8 cellular contexts compared by ENCODE assay signal in genomic region chr14:61562321-61563161, GRCh38.
DNase-seq lines count a peak whose midpoint lies in the region; ATAC-seq, FAIRE-seq and TF ChIP-seq lines count a peak whose summit lies in the region.

No MANE protein-coding gene starts in this region.

- no peaks in the 10 kb centered on the region for H3K79me2 ChIP-seq in K562 (ENCODE audit: control insufficient read depth, insufficient read depth, low read length)

- CTCF ChIA-PET in K562 (lab: Yijun Ruan, JAX; ENCODE audit: low intra/inter-chr PET ratio): no interaction called here

- peak; percentile 77 for ATAC-seq in K562

- DNase-seq in Daoy (ENCODE audit: low read depth) (peak; percentile 99), NCI-H460 (ENCODE audit: extremely low read depth, low read depth) (peak; percentile 75), K562 (ENCODE audit: extremely low read depth in 1 of 4, low spot score in 3 of 4) (peak; percentile 55 to 79 (median 65)), vagina (ENCODE audit: extremely low spot score in 2 of 2) (no peak), 8988T (no peak), amygdala (lab: John Stamatoyannopoulos, UW) (no peak), medulla oblongata (ENCODE audit: extremely low spot score) (no peak)

- peak overlapping the region; percentile 74 for H2AFZ ChIP-seq in K562 (ENCODE audit: low read depth, low read length)

- intact Hi-C loops in K562 (cut with micrococcal nuclease): loop anchor here (5.0 kb wide), 1 partner anchor 135 kb away; the partner anchor contains the start of gene HIF1A
- intact Hi-C loops in vagina (cut with DNase I): no loop called here

- H4K20me1 ChIP-seq in K562 (replicated peaks; ENCODE audit: control insufficient read depth, insufficient read depth, low read length): no peaks in the 10 kb centered on the region

- H3K9me3 ChIP-seq in K562 (replicated peaks; ENCODE audit: control insufficient read depth, insufficient read depth, low read depth, low read length) (no peaks in the 10 kb centered on the region), mesodermal cell (ENCODE audit: control insufficient read depth, low read length) (peaks cover 7% of the 10 kb centered on the region), vagina (no peaks in the 10 kb centered on the region)

- POLR2A ChIA-PET in K562 (lab: Yijun Ruan, JAX): interaction anchor here (0.6 to 1.5 kb wide), 9 partner anchors 9 to 174 kb away, joined by 3 to 13 read pairs (median 3); no protein-coding TSS in a partner anchor

- peak; percentile 97 for FAIRE-seq in K562 (lab: Jason Lieb, UNC)

- peaks cover 29 to 54% of the 10 kb centered on the region in 2 experiments for H3K4me1 ChIP-seq in K562 (replicated peaks in 1 of 2; ENCODE audit: control insufficient read depth in 2 of 2, insufficient read depth in 2 of 2, low read length in 2 of 2)
- H3K4me1 ChIP-seq in mesodermal cell (ENCODE audit: control insufficient read depth, insufficient read depth, low read length, poor library complexity, severe bottlenecking): peaks cover 68% of the 10 kb centered on the region
- peaks cover 74% of the 10 kb centered on the region for H3K4me1 ChIP-seq in vagina

- TF ChIP-seq POLR2A in K562 (conservative IDR thresholded peaks at IDR 0.05): no peak
- no peak for TF ChIP-seq POLR2A in vagina (IDR thresholded peaks at IDR 0.05)

- TF ChIP-seq CTCF in K562 (IDR thresholded peaks at IDR 0.05 in 2 of 3, conservative IDR thresholded peaks at IDR 0.05 in 1 of 3; ENCODE audit: insufficient read depth in 2 of 3, low read depth in 1 of 3, low read length in 3 of 3) (no peak), vagina (IDR thresholded peaks at IDR 0.05) (no peak)

- no TSS peak for BruUV-seq in K562 (replicated peaks; lab: Mats Ljungman, UMichigan)

- H3K4me3 ChIP-seq in K562 (no peak overlapping the region), mesodermal cell (ENCODE audit: extremely low read depth, insufficient read depth, low read length, poor library complexity, severe bottlenecking) (no peak overlapping the region), vagina (no peak overlapping the region)

- H3K27me3 ChIP-seq in K562 (ENCODE audit: control insufficient read depth in 2 of 2, insufficient read depth in 2 of 2, low read length in 2 of 2) (no peaks in the 10 kb centered on the region), vagina (no peaks in the 10 kb centered on the region)

- TF ChIP-seq EP300 in K562 (IDR thresholded peaks at IDR 0.05; ENCODE audit: low read length): peak; percentile 47; the same call in 1 of the 2 replicates

- TF ChIP-seq RAD21 in K562 (CRISPR knock-in tag; conservative IDR thresholded peaks at IDR 0.05 in 1 of 2, IDR thresholded peaks at IDR 0.05 in 1 of 2): no peak

- H3K9ac ChIP-seq in K562 (ENCODE audit: insufficient read depth in 1 of 2, low read depth in 2 of 2, low read length in 2 of 2): peak overlapping the region; percentile 11 to 43; a peak in 2 of 4 replicates

- H3K36me3 ChIP-seq in K562 (ENCODE audit: control insufficient read depth, insufficient read depth, low read length) (no peaks in the 10 kb centered on the region), mesodermal cell (ENCODE audit: control insufficient read depth, insufficient read depth, low read length) (no peaks in the 10 kb centered on the region), vagina (no peaks in the 10 kb centered on the region)

- 55% methylated on average over 7 of the region's 7 CpGs for WGBS in K562 (ENCODE audit: insufficient coverage, low coverage, missing lambda C conversion rate)
- 98 to 100% methylated on average over 5 to 7 of the region's 7 CpGs for WGBS in mesodermal cell (ENCODE audit: insufficient coverage in 2 of 2), 2 experiments

- peak overlapping the region; percentile 6; the same call in 1 of the 2 replicates for H3K4me2 ChIP-seq in K562 (ENCODE audit: insufficient read depth, low read length)

- H3K9me1 ChIP-seq in K562 (ENCODE audit: control insufficient read depth, insufficient read depth, low read length): no peaks in the 10 kb centered on the region

- in situ Hi-C loops in K562 (cut with MboI): no loop called here

- H3K27ac ChIP-seq in K562 (ENCODE audit: extremely low read depth, low read depth, low read length) (peak overlapping the region; percentile 81; the same call in 2 of the 3 replicates), mesodermal cell (ENCODE audit: low read depth, low read length, severe bottlenecking) (peak overlapping the region; percentile 97), vagina (peak overlapping the region; percentile 85)

TF ChIP-seq in K562, 482 proteins besides CTCF, POLR2A, EP300 and RAD21 (continues in another document):
- TF ChIP-seq LEF1 (IDR thresholded peaks at IDR 0.05) (peak; percentile 19; the same call in 1 of the 2 replicates), THAP12 (CRISPR knock-in tag; IDR thresholded peaks at IDR 0.05) (no peak), SMAD4 (CRISPR knock-in tag; conservative IDR thresholded peaks at IDR 0.05) (no peak), NFE2 (IDR thresholded peaks at IDR 0.05; ENCODE audit: low read depth) (peak; percentile 92), ZNF354B (CRISPR knock-in tag; IDR thresholded peaks at IDR 0.05) (no peak), SMARCA4 (IDR thresholded peaks at IDR 0.05) (peak; percentile 78), NUFIP1 (IDR thresholded peaks at IDR 0.05; ENCODE audit: partially characterized antibody) (no peak), TEAD4 (IDR thresholded peaks at IDR 0.05; ENCODE audit: low read length) (0 out of 2 replicates have a peak, but pooled peaks have one; percentile 27), TEAD4 (CRISPR knock-in tag; IDR thresholded peaks at IDR 0.05; ENCODE audit: borderline replicate concordance) (no peak), KDM1A (IDR thresholded peaks at IDR 0.05) (peak in 1 of 2 experiments; percentile 31; a peak in 1 of 4 replicates), ATF1 (CRISPR knock-in tag; IDR thresholded peaks at IDR 0.05) (no peak), ATF1 (tag; IDR thresholded peaks at IDR 0.05) (no peak), BACH1 (tag; IDR thresholded peaks at IDR 0.05) (peak; percentile 95), DEAF1 (CRISPR knock-in tag; IDR thresholded peaks at IDR 0.05) (no peak), ETV1 (tag; conservative IDR thresholded peaks at IDR 0.05; ENCODE audit: low read depth) (no peak), RUNX1 (IDR thresholded peaks at IDR 0.05; ENCODE audit: low read depth) (no peak)
- TF ChIP-seq, protein P1, sequence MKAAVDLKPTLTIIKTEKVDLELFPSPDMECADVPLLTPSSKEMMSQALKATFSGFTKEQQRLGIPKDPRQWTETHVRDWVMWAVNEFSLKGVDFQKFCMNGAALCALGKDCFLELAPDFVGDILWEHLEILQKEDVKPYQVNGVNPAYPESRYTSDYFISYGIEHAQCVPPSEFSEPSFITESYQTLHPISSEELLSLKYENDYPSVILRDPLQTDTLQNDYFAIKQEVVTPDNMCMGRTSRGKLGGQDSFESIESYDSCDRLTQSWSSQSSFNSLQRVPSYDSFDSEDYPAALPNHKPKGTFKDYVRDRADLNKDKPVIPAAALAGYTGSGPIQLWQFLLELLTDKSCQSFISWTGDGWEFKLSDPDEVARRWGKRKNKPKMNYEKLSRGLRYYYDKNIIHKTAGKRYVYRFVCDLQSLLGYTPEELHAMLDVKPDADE (conservative IDR thresholded peaks at IDR 0.05; ENCODE audit: control insufficient read depth, low read depth, low read length): no peak
- TF ChIP-seq, protein P2, sequence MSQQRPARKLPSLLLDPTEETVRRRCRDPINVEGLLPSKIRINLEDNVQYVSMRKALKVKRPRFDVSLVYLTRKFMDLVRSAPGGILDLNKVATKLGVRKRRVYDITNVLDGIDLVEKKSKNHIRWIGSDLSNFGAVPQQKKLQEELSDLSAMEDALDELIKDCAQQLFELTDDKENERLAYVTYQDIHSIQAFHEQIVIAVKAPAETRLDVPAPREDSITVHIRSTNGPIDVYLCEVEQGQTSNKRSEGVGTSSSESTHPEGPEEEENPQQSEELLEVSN (IDR thresholded peaks at IDR 0.05; ENCODE audit: borderline replicate concordance in 1 of 2, extremely low read depth in 1 of 2, insufficient read depth in 1 of 2, insufficient read length in 1 of 2, low read depth in 1 of 2, low read length in 1 of 2, poor library complexity in 1 of 2, severe bottlenecking in 1 of 2): no peak

Comparison
In these comparisons a context has a peak if more than half of its experiments do, and no peak if none do; other contexts are left out.
1. DNase-seq: peak in Daoy (single experiment), NCI-H460 (single experiment) and K562 (4 of 4); none in vagina (0 of 2), 8988T (single experiment), amygdala (0 of 56) and medulla oblongata (single experiment).
2. Peak in every context shown above with its lines, with median percentiles within 50 percentile points of each other: H3K27ac ChIP-seq.